ENCODE assay signal across 8 cellular contexts in the genomic region with DNA sequence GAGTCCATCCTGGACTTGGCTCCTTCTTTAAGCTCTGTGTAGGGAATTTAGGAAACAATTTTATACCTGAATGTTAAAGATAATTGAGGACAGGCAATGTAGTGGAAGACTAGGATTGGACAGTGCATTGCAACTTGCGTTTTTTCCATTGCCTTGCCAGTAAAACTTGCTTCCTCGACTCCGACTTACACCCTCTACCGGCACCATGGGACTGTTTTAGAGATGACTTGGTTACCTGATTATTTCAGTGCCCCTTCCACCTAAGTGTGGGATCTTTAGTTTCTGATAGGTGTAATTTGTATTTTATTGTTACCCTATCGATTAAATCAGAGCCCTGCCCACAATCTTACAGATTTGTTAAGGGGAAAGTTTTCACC. TPM values are rescaled to one million over a fixed set of nuclear protein-coding genes. Genes with fewer than 3 reads are reported as not detected.
A peak's percentile ranks its signal among the peaks of the same experiment; 100 is the strongest.
DNase-seq lines count a peak whose midpoint lies in the region; ATAC-seq, FAIRE-seq and TF ChIP-seq lines count a peak whose summit lies in the region.

No MANE protein-coding gene starts in this region.

- no peaks in the 10 kb centered on the region for H3K36me3 Mint-ChIP-seq in CD4-positive, CD25-positive, alpha-beta regulatory T cell

- H3K4me1 ChIP-seq in CD4-positive, CD25-positive, alpha-beta regulatory T cell (ENCODE audit: control insufficient read depth, insufficient read depth, low read length, poor library complexity, severe bottlenecking): peaks cover 21% of the 10 kb centered on the region
- H3K4me1 ChIP-seq in SJCRH30 (no peaks in the 10 kb centered on the region; the same call in 1 of the 2 replicates), esophagus squamous epithelium (peaks cover 0 to 27% (median 0%) of the 10 kb centered on the region in 3 donors), ovary (ENCODE audit: insufficient read depth) (no peaks in the 10 kb centered on the region)

- H3K4me1 Mint-ChIP-seq in CD4-positive, CD25-positive, alpha-beta regulatory T cell: peaks cover 6 to 34% (median 27%) of the 10 kb centered on the region in 4 donors

- no peaks in the 10 kb centered on the region for H3K36me3 ChIP-seq in CD4-positive, CD25-positive, alpha-beta regulatory T cell (ENCODE audit: control insufficient read depth, insufficient read depth, low read length)
- no peaks in the 10 kb centered on the region for H3K36me3 ChIP-seq in SJCRH30
- H3K36me3 ChIP-seq in esophagus squamous epithelium: no peaks in the 10 kb centered on the region
- no peaks in the 10 kb centered on the region for H3K36me3 ChIP-seq in ovary

- H3K4me3 ChIP-seq in CD4-positive, CD25-positive, alpha-beta regulatory T cell (ENCODE audit: low read depth, low read length): peak overlapping the region; percentile 96
- H3K4me3 ChIP-seq in SJCRH30: peak overlapping the region; percentile 91
- peak overlapping the region; percentile 46 to 73 (median 61) for H3K4me3 ChIP-seq in esophagus squamous epithelium
- peak overlapping the region; percentile 58 for H3K4me3 ChIP-seq in ovary

- H3K27ac Mint-ChIP-seq in CD4-positive, CD25-positive, alpha-beta regulatory T cell: peak overlapping the region in 2 of 3 donors; percentile 94

- ATAC-seq in CD4-positive, CD25-positive, alpha-beta regulatory T cell (ENCODE audit: low read depth in 2 of 2): no peak
- no peak for ATAC-seq in GM19324 (IDR thresholded peaks at IDR 0.05; ENCODE audit: low FRiP score, unreplicated experiment)

- H3K4me3 Mint-ChIP-seq in CD4-positive, CD25-positive, alpha-beta regulatory T cell: peak overlapping the region; percentile 93 to 97 (median 94)

- no peaks in the 10 kb centered on the region for H3K27me3 ChIP-seq in CD4-positive, CD25-positive, alpha-beta regulatory T cell (ENCODE audit: control insufficient read depth, insufficient read depth, low read length)
- H3K27me3 ChIP-seq in SJCRH30: no peaks in the 10 kb centered on the region
- no peaks in the 10 kb centered on the region for H3K27me3 ChIP-seq in esophagus squamous epithelium
- no peaks in the 10 kb centered on the region for H3K27me3 ChIP-seq in ovary

- TF ChIP-seq EP300 in ovary (IDR thresholded peaks at IDR 0.05): no peak

- DNase-seq in CD4-positive, CD25-positive, alpha-beta regulatory T cell: peak in 1 of 3 donors; percentile 28
- DNase-seq in GM18507 (ENCODE audit: extremely low spot score, insufficient read length, low read depth) (no peak), SJCRH30 (peak; percentile 4 to 6), esophagus squamous epithelium (lab: John Stamatoyannopoulos, UW) (no peak), ovary (peak in 1 of 5 donors; percentile 28), mesenteric fat pad (ENCODE audit: low spot score) (no peak)
- no peak for DNase-seq in stimulated activated CD8-positive, alpha-beta memory T cell treated with anti-CD3 and anti-CD28 coated beads, Interleukin-4, amount 100 ng/mL, for 48 hours

- no peak overlapping the region for H3K27ac ChIP-seq in CD4-positive, CD25-positive, alpha-beta regulatory T cell (ENCODE audit: insufficient read depth, low read length, poor library complexity, severe bottlenecking)
- H3K27ac ChIP-seq in SJCRH30 (no peak overlapping the region), esophagus squamous epithelium (no peak overlapping the region), ovary (no peak overlapping the region)

- H3K9me3 ChIP-seq in CD4-positive, CD25-positive, alpha-beta regulatory T cell (ENCODE audit: control insufficient read depth in 2 of 2, low read length in 2 of 2): no peaks in the 10 kb centered on the region
- no peaks in the 10 kb centered on the region for H3K9me3 ChIP-seq in SJCRH30 (replicated peaks)
- H3K9me3 ChIP-seq in esophagus squamous epithelium: no peaks in the 10 kb centered on the region
- H3K9me3 ChIP-seq in ovary: no peaks in the 10 kb centered on the region

- TF ChIP-seq POLR2A in esophagus squamous epithelium (IDR thresholded peaks at IDR 0.05) (no peak), ovary (IDR thresholded peaks at IDR 0.05) (no peak)

- no peaks in the 10 kb centered on the region for H3K27me3 Mint-ChIP-seq in CD4-positive, CD25-positive, alpha-beta regulatory T cell

- 0 to 29% methylated on average over 5 of the region's 5 CpGs for WGBS in esophagus squamous epithelium, 2 donors
- 29 to 43% (median 31%) methylated on average over 5 of the region's 5 CpGs for WGBS in ovary, 3 donors

- intact Hi-C loops in esophagus squamous epithelium (cut with DNase I): no loop called here
- intact Hi-C loops in ovary (cut with DNase I): no loop called here

- TF ChIP-seq CTCF in esophagus squamous epithelium (IDR thresholded peaks at IDR 0.05) (peak in 1 of 6 experiments; percentile 4), ovary (IDR thresholded peaks at IDR 0.05) (no peak)

- no peaks in the 10 kb centered on the region for H3K9me3 Mint-ChIP-seq in CD4-positive, CD25-positive, alpha-beta regulatory T cell

- peak; percentile 79 for FAIRE-seq in GM18507 (lab: Jason Lieb, UNC)

RNA-seq across cellular contexts. Expression of gene PRPS1, which starts 1.2 kb away (rescaled TPM):
- total RNA-seq in CD4-positive, CD25-positive, alpha-beta regulatory T cell: 69.4 TPM
- 10 to 100 TPM; 49.6 to 59.6 (median 54.7) TPM for polyA plus RNA-seq in CD4-positive, CD25-positive, alpha-beta regulatory T cell
- total RNA-seq in SJCRH30 (2014; rRNA removed; shearing (Covaris generic)): 68.5 and 69.7 TPM in 2 replicates
- total RNA-seq in esophagus squamous epithelium (10 to 100 TPM in 3 of 4 donors, 1 to 10 TPM in 1; 9.1 to 18.1 (median 16.5) TPM), ovary (10 to 100 TPM; 19.6 to 40.9 (median 32.8) TPM), mesenteric fat pad (27.6 TPM)
- 10 to 100 TPM; 20.0 to 72.3 TPM for polyA plus RNA-seq in ovary

Comparison
In these comparisons a context has a peak if more than half of its experiments do, and no peak if none do; other contexts are left out.
1. DNase-seq: peak in SJCRH30 (2 of 2); none in GM18507 (single experiment), esophagus squamous epithelium (single experiment), mesenteric fat pad (single experiment) and stimulated activated CD8-positive, alpha-beta memory T cell treated with anti-CD3 and anti-CD28 coated beads, Interleukin-4, amount 100 ng/mL, for 48 hours (single experiment).
2. Peak in every context shown above with its lines, with median percentiles within 50 percentile points of each other: H3K4me3 ChIP-seq.